ENCODE assay signal across 1 cellular context in the genomic region with DNA sequence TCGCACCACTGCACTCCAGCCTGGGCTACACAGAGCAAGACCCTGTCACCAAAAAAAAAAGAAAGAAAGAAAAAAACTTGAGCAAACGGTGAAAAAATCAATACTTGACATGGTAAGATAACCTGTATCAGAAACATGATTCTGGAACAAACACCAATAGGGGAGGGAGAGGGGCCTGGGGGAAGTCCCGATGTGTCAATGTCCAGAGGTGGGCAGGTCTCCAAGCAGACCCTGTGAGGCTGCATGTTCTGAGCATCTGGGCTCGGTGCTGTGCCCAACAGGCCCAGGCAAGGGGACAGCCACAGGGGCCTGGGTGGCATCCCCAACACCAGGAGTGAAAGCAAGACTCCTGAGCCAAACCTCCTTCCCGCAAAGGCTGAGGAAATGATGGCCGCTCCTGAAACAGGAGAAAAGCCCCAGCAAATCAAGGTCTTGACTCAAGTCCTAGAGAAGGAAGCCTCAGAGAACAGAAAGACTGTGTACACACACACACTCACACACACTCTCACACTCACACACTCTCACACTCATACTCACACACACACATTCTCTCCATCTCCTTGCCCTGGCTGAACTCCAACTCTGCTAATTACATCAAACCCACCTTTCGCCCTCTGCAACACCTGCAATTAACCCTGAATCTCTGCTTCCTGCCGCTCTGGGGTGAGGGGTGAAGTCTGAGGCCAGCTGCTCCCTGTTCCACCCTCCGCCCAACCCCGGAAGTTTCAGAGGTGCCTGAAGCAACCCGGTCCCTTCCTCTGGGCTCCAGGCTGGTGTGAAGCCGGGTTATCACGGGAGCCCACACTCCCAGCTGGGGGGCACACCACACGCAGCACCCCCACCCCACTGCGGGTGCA.
TF ChIP-seq lines count a peak whose summit lies in the region.

No MANE protein-coding gene starts in this region.

TF ChIP-seq in SK-N-SH treated with all-trans-retinoic acid at 6 μM for 48 hours, 23 proteins besides CTCF, POLR2A, EP300 and RAD21 (continued from another document):
- TF ChIP-seq TOX (CRISPR knock-in tag; IDR thresholded peaks at IDR 0.05; ENCODE audit: borderline replicate concordance), result no peak
